12 cellular contexts compared by ENCODE assay signal in genomic region chr4:55993994-55994657, GRCh38. TPM values are rescaled to one million over a fixed set of nuclear protein-coding genes. Genes with fewer than 3 reads are reported as not detected.
DNase-seq lines count a peak whose midpoint lies in the region; ATAC-seq lines count a peak whose summit lies in the region.
"Had no signal": no experiment of that assay in that cellular context is flagged by ENCODE, and none has a peak within 500 bp of the region (broad histone marks: within the 10 kb centered on the region; RNA-seq: fewer than 3 reads in every experiment).

No MANE protein-coding gene starts in this region.

- H3K27me3 Mint-ChIP-seq in activated CD4-positive, alpha-beta T cell treated with anti-CD3 and anti-CD28 coated beads, Interleukin-2, amount 10 ng/mL, durations not matched to agents 24 days and 14 days: no peaks in the 10 kb centered on the region
- no peaks in the 10 kb centered on the region for H3K27me3 Mint-ChIP-seq in memory B cell

- H3K4me1 Mint-ChIP-seq in activated CD4-positive, alpha-beta T cell treated with anti-CD3 and anti-CD28 coated beads, Interleukin-2, amount 10 ng/mL, durations not matched to agents 24 days and 14 days: peaks cover 25% of the 10 kb centered on the region
- H3K4me1 Mint-ChIP-seq in memory B cell: peaks cover 14% of the 10 kb centered on the region

- peak overlapping the region; percentile 62 for H3K27ac Mint-ChIP-seq in activated CD4-positive, alpha-beta T cell treated with anti-CD3 and anti-CD28 coated beads, Interleukin-2, amount 10 ng/mL, durations not matched to agents 24 days and 14 days
- peak overlapping the region; percentile 55 for H3K27ac Mint-ChIP-seq in memory B cell

- ATAC-seq in GM21717 (IDR thresholded peaks at IDR 0.05; ENCODE audit: unreplicated experiment): peak; percentile 87
- ATAC-seq in HG03520 (IDR thresholded peaks at IDR 0.05; ENCODE audit: unreplicated experiment): peak; percentile 75
- peak; percentile 52 for ATAC-seq in memory B cell (ENCODE audit: low read depth)
- ATAC-seq: A549, left lung, Panc1 had no signal

- intact Hi-C loops in activated CD4-positive, alpha-beta T cell treated with anti-CD3 and anti-CD28 coated beads, Interleukin-2, amount 10 ng/mL, durations not matched to agents 24 days and 14 days (cut with micrococcal nuclease): loop anchor here (1.0 kb wide), 2 partner anchors 46 to 267 kb away; partner anchors contain the start of gene CEP135

- peak; percentile 64 for DNase-seq in activated CD4-positive, alpha-beta T cell treated with anti-CD3 and anti-CD28 coated beads, Interleukin-2, amount 10 ng/mL, durations not matched to agents 24 days and 14 days
- no peak for DNase-seq in activated CD4-positive, alpha-beta T cell treated with anti-CD3 and anti-CD28 coated beads, Interleukin-2, amount 50 U/mL, for 4 hours
- DNase-seq in memory B cell (ENCODE audit: low spot score in 2 of 2) (no peak), NCI-H1694 treated with DMSO at 0.1 percent for 48 hours (lab: John Stamatoyannopoulos, UW) (no peak), DMS79 (lab: John Stamatoyannopoulos, UW) (no peak), D341Med (ENCODE audit: low spot score) (no peak)
- DNase-seq: left lung, transverse colon had no signal

- peaks cover 50% of the 10 kb centered on the region for H3K36me3 Mint-ChIP-seq in activated CD4-positive, alpha-beta T cell treated with anti-CD3 and anti-CD28 coated beads, Interleukin-2, amount 10 ng/mL, durations not matched to agents 24 days and 14 days (ENCODE audit: low read depth)
- H3K36me3 Mint-ChIP-seq in memory B cell: peaks cover 39% of the 10 kb centered on the region

- no peaks in the 10 kb centered on the region for H3K9me3 Mint-ChIP-seq in activated CD4-positive, alpha-beta T cell treated with anti-CD3 and anti-CD28 coated beads, Interleukin-2, amount 10 ng/mL, durations not matched to agents 24 days and 14 days
- H3K9me3 Mint-ChIP-seq in memory B cell: no peaks in the 10 kb centered on the region

- H3K4me3 Mint-ChIP-seq in activated CD4-positive, alpha-beta T cell treated with anti-CD3 and anti-CD28 coated beads, Interleukin-2, amount 10 ng/mL, durations not matched to agents 24 days and 14 days: peak overlapping the region; percentile 35
- H3K4me3 Mint-ChIP-seq in memory B cell: no peak overlapping the region

RNA-seq across cellular contexts. Expression of gene CEP135, which starts 45.4 kb away (rescaled TPM):
- 16.3 and 16.9 TPM in 2 replicates for total RNA-seq in activated CD4-positive, alpha-beta T cell treated with anti-CD3 and anti-CD28 coated beads, Interleukin-2, amount 10 ng/mL, durations not matched to agents 24 days and 14 days
